In the genomic region with DNA sequence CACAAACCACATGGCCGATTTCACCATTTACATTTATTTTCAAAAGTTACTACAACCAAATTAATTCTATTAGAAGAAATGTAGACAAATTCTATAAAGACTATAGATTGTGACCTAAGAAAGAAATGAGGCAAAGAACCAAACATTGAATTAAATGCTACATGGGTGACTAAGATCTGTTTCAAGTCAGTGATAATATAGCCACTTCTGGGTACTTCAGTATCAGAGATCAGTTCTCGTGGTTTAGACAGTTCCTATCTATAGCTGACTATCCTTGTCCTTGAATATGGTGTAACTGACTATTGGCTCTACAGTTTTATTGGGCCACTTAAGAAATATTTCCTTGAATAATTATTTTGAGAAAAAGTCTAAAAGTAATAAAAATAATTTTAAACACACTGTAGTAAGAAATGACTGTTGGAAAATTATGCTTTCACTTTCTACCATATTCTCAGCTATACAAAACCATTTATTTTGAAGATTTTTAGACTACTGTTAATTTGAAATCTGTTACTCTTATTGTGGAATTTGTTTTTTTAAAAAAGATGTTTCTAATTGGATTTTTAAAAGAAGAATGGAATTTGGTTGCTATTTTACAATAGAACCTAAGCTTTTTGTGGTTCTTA, we compare ENCODE assay signal across 1 cellular context.
TF ChIP-seq lines count a peak whose summit lies in the region.

No MANE protein-coding gene starts in this region.

TF ChIP-seq in K562, 482 proteins besides CTCF, POLR2A, EP300 and RAD21 (continued from another document):
- TF ChIP-seq, protein P1, sequence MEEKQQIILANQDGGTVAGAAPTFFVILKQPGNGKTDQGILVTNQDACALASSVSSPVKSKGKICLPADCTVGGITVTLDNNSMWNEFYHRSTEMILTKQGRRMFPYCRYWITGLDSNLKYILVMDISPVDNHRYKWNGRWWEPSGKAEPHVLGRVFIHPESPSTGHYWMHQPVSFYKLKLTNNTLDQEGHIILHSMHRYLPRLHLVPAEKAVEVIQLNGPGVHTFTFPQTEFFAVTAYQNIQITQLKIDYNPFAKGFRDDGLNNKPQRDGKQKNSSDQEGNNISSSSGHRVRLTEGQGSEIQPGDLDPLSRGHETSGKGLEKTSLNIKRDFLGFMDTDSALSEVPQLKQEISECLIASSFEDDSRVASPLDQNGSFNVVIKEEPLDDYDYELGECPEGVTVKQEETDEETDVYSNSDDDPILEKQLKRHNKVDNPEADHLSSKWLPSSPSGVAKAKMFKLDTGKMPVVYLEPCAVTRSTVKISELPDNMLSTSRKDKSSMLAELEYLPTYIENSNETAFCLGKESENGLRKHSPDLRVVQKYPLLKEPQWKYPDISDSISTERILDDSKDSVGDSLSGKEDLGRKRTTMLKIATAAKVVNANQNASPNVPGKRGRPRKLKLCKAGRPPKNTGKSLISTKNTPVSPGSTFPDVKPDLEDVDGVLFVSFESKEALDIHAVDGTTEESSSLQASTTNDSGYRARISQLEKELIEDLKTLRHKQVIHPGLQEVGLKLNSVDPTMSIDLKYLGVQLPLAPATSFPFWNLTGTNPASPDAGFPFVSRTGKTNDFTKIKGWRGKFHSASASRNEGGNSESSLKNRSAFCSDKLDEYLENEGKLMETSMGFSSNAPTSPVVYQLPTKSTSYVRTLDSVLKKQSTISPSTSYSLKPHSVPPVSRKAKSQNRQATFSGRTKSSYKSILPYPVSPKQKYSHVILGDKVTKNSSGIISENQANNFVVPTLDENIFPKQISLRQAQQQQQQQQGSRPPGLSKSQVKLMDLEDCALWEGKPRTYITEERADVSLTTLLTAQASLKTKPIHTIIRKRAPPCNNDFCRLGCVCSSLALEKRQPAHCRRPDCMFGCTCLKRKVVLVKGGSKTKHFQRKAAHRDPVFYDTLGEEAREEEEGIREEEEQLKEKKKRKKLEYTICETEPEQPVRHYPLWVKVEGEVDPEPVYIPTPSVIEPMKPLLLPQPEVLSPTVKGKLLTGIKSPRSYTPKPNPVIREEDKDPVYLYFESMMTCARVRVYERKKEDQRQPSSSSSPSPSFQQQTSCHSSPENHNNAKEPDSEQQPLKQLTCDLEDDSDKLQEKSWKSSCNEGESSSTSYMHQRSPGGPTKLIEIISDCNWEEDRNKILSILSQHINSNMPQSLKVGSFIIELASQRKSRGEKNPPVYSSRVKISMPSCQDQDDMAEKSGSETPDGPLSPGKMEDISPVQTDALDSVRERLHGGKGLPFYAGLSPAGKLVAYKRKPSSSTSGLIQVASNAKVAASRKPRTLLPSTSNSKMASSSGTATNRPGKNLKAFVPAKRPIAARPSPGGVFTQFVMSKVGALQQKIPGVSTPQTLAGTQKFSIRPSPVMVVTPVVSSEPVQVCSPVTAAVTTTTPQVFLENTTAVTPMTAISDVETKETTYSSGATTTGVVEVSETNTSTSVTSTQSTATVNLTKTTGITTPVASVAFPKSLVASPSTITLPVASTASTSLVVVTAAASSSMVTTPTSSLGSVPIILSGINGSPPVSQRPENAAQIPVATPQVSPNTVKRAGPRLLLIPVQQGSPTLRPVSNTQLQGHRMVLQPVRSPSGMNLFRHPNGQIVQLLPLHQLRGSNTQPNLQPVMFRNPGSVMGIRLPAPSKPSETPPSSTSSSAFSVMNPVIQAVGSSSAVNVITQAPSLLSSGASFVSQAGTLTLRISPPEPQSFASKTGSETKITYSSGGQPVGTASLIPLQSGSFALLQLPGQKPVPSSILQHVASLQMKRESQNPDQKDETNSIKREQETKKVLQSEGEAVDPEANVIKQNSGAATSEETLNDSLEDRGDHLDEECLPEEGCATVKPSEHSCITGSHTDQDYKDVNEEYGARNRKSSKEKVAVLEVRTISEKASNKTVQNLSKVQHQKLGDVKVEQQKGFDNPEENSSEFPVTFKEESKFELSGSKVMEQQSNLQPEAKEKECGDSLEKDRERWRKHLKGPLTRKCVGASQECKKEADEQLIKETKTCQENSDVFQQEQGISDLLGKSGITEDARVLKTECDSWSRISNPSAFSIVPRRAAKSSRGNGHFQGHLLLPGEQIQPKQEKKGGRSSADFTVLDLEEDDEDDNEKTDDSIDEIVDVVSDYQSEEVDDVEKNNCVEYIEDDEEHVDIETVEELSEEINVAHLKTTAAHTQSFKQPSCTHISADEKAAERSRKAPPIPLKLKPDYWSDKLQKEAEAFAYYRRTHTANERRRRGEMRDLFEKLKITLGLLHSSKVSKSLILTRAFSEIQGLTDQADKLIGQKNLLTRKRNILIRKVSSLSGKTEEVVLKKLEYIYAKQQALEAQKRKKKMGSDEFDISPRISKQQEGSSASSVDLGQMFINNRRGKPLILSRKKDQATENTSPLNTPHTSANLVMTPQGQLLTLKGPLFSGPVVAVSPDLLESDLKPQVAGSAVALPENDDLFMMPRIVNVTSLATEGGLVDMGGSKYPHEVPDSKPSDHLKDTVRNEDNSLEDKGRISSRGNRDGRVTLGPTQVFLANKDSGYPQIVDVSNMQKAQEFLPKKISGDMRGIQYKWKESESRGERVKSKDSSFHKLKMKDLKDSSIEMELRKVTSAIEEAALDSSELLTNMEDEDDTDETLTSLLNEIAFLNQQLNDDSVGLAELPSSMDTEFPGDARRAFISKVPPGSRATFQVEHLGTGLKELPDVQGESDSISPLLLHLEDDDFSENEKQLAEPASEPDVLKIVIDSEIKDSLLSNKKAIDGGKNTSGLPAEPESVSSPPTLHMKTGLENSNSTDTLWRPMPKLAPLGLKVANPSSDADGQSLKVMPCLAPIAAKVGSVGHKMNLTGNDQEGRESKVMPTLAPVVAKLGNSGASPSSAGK (IDR thresholded peaks at IDR 0.05), result peak; percentile 32; the same call in 1 of the 2 replicates
- TF ChIP-seq SMARCE1 (IDR thresholded peaks at IDR 0.05) (peak; percentile 54; the same call in 1 of the 2 replicates), TBL1XR1 (IDR thresholded peaks at IDR 0.05; ENCODE audit: low read length in 2 of 2) (0 out of 4 replicates have a peak, but pooled peaks of 1 of the 2 experiments have one; percentile 15), SMARCA4 (IDR thresholded peaks at IDR 0.05) (peak; percentile 66; the same call in 1 of the 2 replicates), ZNF431 (CRISPR knock-in tag; IDR thresholded peaks at IDR 0.05) (no peak), ZC3H4 (CRISPR knock-in tag; IDR thresholded peaks at IDR 0.05; ENCODE audit: borderline replicate concordance) (no peak), JUND (IDR thresholded peaks at IDR 0.05; ENCODE audit: borderline replicate concordance, low read depth, low read length) (peak; percentile 24; the same call in 1 of the 2 replicates), JUND (tag; IDR thresholded peaks at IDR 0.05; ENCODE audit: borderline replicate concordance, low read depth, low read length) (peak; percentile 30; the same call in 1 of the 3 replicates), MNT (conservative IDR thresholded peaks at IDR 0.05) (0 out of 4 replicates have a peak, but pooled peaks have one; percentile 23 to 25)
- TF ChIP-seq, protein P2, sequence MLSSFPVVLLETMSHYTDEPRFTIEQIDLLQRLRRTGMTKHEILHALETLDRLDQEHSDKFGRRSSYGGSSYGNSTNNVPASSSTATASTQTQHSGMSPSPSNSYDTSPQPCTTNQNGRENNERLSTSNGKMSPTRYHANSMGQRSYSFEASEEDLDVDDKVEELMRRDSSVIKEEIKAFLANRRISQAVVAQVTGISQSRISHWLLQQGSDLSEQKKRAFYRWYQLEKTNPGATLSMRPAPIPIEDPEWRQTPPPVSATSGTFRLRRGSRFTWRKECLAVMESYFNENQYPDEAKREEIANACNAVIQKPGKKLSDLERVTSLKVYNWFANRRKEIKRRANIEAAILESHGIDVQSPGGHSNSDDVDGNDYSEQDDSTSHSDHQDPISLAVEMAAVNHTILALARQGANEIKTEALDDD (IDR thresholded peaks at IDR 0.05), result peak; percentile 58; the same call in 1 of the 2 replicates
- TF ChIP-seq, protein P3, sequence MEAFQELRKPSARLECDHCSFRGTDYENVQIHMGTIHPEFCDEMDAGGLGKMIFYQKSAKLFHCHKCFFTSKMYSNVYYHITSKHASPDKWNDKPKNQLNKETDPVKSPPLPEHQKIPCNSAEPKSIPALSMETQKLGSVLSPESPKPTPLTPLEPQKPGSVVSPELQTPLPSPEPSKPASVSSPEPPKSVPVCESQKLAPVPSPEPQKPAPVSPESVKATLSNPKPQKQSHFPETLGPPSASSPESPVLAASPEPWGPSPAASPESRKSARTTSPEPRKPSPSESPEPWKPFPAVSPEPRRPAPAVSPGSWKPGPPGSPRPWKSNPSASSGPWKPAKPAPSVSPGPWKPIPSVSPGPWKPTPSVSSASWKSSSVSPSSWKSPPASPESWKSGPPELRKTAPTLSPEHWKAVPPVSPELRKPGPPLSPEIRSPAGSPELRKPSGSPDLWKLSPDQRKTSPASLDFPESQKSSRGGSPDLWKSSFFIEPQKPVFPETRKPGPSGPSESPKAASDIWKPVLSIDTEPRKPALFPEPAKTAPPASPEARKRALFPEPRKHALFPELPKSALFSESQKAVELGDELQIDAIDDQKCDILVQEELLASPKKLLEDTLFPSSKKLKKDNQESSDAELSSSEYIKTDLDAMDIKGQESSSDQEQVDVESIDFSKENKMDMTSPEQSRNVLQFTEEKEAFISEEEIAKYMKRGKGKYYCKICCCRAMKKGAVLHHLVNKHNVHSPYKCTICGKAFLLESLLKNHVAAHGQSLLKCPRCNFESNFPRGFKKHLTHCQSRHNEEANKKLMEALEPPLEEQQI (IDR thresholded peaks at IDR 0.05), result 0 out of 2 replicates have a peak, but pooled peaks have one; percentile 43
- TF ChIP-seq, protein P4, sequence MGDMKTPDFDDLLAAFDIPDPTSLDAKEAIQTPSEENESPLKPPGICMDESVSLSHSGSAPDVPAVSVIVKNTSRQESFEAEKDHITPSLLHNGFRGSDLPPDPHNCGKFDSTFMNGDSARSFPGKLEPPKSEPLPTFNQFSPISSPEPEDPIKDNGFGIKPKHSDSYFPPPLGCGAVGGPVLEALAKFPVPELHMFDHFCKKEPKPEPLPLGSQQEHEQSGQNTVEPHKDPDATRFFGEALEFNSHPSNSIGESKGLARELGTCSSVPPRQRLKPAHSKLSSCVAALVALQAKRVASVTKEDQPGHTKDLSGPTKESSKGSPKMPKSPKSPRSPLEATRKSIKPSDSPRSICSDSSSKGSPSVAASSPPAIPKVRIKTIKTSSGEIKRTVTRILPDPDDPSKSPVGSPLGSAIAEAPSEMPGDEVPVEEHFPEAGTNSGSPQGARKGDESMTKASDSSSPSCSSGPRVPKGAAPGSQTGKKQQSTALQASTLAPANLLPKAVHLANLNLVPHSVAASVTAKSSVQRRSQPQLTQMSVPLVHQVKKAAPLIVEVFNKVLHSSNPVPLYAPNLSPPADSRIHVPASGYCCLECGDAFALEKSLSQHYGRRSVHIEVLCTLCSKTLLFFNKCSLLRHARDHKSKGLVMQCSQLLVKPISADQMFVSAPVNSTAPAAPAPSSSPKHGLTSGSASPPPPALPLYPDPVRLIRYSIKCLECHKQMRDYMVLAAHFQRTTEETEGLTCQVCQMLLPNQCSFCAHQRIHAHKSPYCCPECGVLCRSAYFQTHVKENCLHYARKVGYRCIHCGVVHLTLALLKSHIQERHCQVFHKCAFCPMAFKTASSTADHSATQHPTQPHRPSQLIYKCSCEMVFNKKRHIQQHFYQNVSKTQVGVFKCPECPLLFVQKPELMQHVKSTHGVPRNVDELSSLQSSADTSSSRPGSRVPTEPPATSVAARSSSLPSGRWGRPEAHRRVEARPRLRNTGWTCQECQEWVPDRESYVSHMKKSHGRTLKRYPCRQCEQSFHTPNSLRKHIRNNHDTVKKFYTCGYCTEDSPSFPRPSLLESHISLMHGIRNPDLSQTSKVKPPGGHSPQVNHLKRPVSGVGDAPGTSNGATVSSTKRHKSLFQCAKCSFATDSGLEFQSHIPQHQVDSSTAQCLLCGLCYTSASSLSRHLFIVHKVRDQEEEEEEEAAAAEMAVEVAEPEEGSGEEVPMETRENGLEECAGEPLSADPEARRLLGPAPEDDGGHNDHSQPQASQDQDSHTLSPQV (IDR thresholded peaks at IDR 0.05), result peak; percentile 50; the same call in 1 of the 2 replicates
